Comparison of ENCODE assay signal across 31 cellular contexts in the genomic region with DNA sequence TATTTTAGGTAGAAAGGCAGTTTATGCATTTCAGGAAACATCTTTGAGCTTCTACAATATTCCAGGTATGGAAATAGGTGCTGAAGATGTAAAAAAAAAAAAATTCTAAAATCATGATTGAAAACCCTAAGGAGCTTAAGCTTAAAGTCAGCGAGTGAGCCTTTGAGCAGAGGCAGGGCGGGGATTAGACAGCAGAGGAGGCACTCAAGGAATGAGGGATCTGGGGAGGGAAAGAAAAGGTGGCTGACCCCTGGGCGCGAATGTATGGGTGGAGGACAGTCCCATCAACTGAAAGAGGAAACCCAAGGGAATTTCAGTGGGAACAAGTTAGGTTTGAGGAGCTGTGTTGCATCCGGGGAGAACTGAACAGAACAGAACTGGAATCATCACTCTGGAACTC. TPM values are rescaled to one million over a fixed set of nuclear protein-coding genes. Genes with fewer than 3 reads are reported as not detected.
"Had no signal": no experiment of that assay in that cellular context is flagged by ENCODE, and none has a peak within 500 bp of the region (broad histone marks: within the 10 kb centered on the region; RNA-seq: fewer than 3 reads in every experiment).

No MANE protein-coding gene starts in this region.

- H3K27ac Mint-ChIP-seq: activated B cell treated with CpG ODN at 0.5 μM for 24 hours; activated CD4-positive, alpha-beta T cell treated with anti-CD3 and anti-CD28 coated beads for 36 hours; activated CD8-positive, alpha-beta memory T cell treated with anti-CD3 and anti-CD28 coated beads, Interleukin-2, amount 10 ng/mL, durations not matched to agents 7 days and 5 days; activated CD8-positive, alpha-beta T cell treated with anti-CD3 and anti-CD28 coated beads, Interleukin-2, amount 10 ng/mL, durations not matched to agents 7 days and 5 days; activated naive CD8-positive, alpha-beta T cell; natural killer cell treated with Interleukin-12 subunit alpha and Interleukin-12 subunit beta and Interleukin-15 and Interleukin-18, amount 100 ng/mL, for 72 hours; type B pancreatic cell had no signal

- H3K4me3 ChIP-seq: colonic mucosa, dorsolateral prefrontal cortex, gastrocnemius medialis, mucosa of descending colon, skin epidermis, testis, uterus had no signal

- H3K27me3 ChIP-seq: colonic mucosa, dorsolateral prefrontal cortex, gastrocnemius medialis, testis, uterus had no signal

- FAIRE-seq: keratinocyte had no signal

- H3K4me3 Mint-ChIP-seq: activated B cell treated with CpG ODN at 0.5 μM for 24 hours; activated CD4-positive, alpha-beta T cell treated with anti-CD3 and anti-CD28 coated beads for 36 hours; activated CD8-positive, alpha-beta memory T cell treated with anti-CD3 and anti-CD28 coated beads, Interleukin-2, amount 10 ng/mL, durations not matched to agents 7 days and 5 days; activated CD8-positive, alpha-beta T cell treated with anti-CD3 and anti-CD28 coated beads, Interleukin-2, amount 10 ng/mL, durations not matched to agents 7 days and 5 days; activated naive CD8-positive, alpha-beta T cell; natural killer cell treated with Interleukin-12 subunit alpha and Interleukin-12 subunit beta and Interleukin-15 and Interleukin-18, amount 100 ng/mL, for 72 hours had no signal

- H3K27ac ChIP-seq: colonic mucosa, dorsolateral prefrontal cortex, gastrocnemius medialis, skin epidermis, testis, uterus had no signal

- ATAC-seq: activated CD4-positive, alpha-beta T cell treated with anti-CD3 and anti-CD28 coated beads for 36 hours; activated CD8-positive, alpha-beta memory T cell treated with anti-CD3 and anti-CD28 coated beads, Interleukin-2, amount 10 ng/mL, durations not matched to agents 7 days and 5 days; activated CD8-positive, alpha-beta T cell treated with anti-CD3 and anti-CD28 coated beads, Interleukin-2, amount 10 ng/mL, durations not matched to agents 7 days and 5 days; gastrocnemius medialis; left cardiac atrium; left ventricle myocardium superior; mucosa of descending colon; natural killer cell treated with Interleukin-12 subunit alpha and Interleukin-12 subunit beta and Interleukin-15 and Interleukin-18, amount 100 ng/mL, for 72 hours; sciatic nerve; stimulated activated naive CD8-positive, alpha-beta T cell treated with anti-CD3 and anti-CD28 coated beads, Interleukin-15, Interleukin-2, amounts not matched to agents 100 U/mL and 50 U/mL, for 24 hours had no signal

- DNase-seq: activated B cell treated with CpG ODN at 0.5 μM for 24 hours; activated CD4-positive, alpha-beta T cell treated with anti-CD3 and anti-CD28 coated beads for 36 hours; activated CD8-positive, alpha-beta memory T cell treated with anti-CD3 and anti-CD28 coated beads, Interleukin-2, amount 10 ng/mL, durations not matched to agents 7 days and 5 days; activated CD8-positive, alpha-beta T cell treated with anti-CD3 and anti-CD28 coated beads, Interleukin-2, amount 10 ng/mL, durations not matched to agents 7 days and 5 days; activated naive CD4-positive, alpha-beta T cell treated with Interleukin-2 at 50 U/mL for 16 hours; activated T-cell treated with anti-CD3 and anti-CD28 coated beads, Interleukin-2, amount 50 U/mL, for 48 hours; anterior cingulate cortex; colonic mucosa; dorsolateral prefrontal cortex; effector memory CD4-positive, alpha-beta T cell; erythroblast; gastrocnemius medialis; hippocampal formation; left cardiac atrium; left ventricle myocardium superior; mucosa of descending colon; nucleus accumbens; stimulated activated CD4-positive, alpha-beta T cell treated with anti-CD3 and anti-CD28 coated beads, Interleukin-12 subunit alpha, Interleukin-12 subunit beta, amount 100 ng/mL, for 4 hours; stimulated activated CD4-positive, alpha-beta T cell treated with anti-CD3 and anti-CD28 coated beads, Interleukin-4, amount 100 ng/mL, for 1 hour; stimulated activated naive CD8-positive, alpha-beta T cell treated with anti-CD3 and anti-CD28 coated beads, Interleukin-15, Interleukin-2, amounts not matched to agents 100 U/mL and 50 U/mL, for 24 hours; T-helper 2 cell; testis; uterus had no signal

- H3K9me3 ChIP-seq: colonic mucosa, gastrocnemius medialis, mucosa of descending colon, testis, uterus had no signal

- H3K9me3 Mint-ChIP-seq: activated B cell treated with CpG ODN at 0.5 μM for 24 hours; natural killer cell treated with Interleukin-12 subunit alpha and Interleukin-12 subunit beta and Interleukin-15 and Interleukin-18, amount 100 ng/mL, for 72 hours had no signal

- H3K4me1 ChIP-seq: uterus had no signal

- H3K36me3 ChIP-seq: colonic mucosa, gastrocnemius medialis, uterus had no signal

- H3K36me3 Mint-ChIP-seq: activated CD8-positive, alpha-beta memory T cell treated with anti-CD3 and anti-CD28 coated beads, Interleukin-2, amount 10 ng/mL, durations not matched to agents 7 days and 5 days; activated naive CD8-positive, alpha-beta T cell; natural killer cell treated with Interleukin-12 subunit alpha and Interleukin-12 subunit beta and Interleukin-15 and Interleukin-18, amount 100 ng/mL, for 72 hours; type B pancreatic cell had no signal

RNA-seq across cellular contexts. Expression of a gene that starts 12.6 kb away (rescaled TPM):
- total RNA-seq: activated B cell treated with CpG ODN at 0.5 μM for 24 hours, gastrocnemius medialis, myocyte had no signal

RNA-seq across cellular contexts. Expression of a gene that starts 29.6 kb away (rescaled TPM):
- total RNA-seq: lung microvascular endothelial cell, myocyte had no signal
